8 cellular contexts compared by ENCODE assay signal in genomic region chr4:10032625-10033024, GRCh38. TPM values are rescaled to one million over a fixed set of nuclear protein-coding genes. Genes with fewer than 3 reads are reported as not detected.
A peak's percentile ranks its signal among the peaks of the same experiment; 100 is the strongest.
DNase-seq lines count a peak whose midpoint lies in the region; ATAC-seq and TF ChIP-seq lines count a peak whose summit lies in the region.
"Had no signal": no experiment of that assay in that cellular context is flagged by ENCODE, and none has a peak within 500 bp of the region (broad histone marks: within the 10 kb centered on the region; RNA-seq: fewer than 3 reads in every experiment).

No MANE protein-coding gene starts in this region.

- H3K4me1 ChIP-seq in thoracic aorta (ENCODE audit: control insufficient read depth in 1 of 2, low read depth in 2 of 2), result peaks cover 16 to 37% of the 10 kb centered on the region in 2 donors

- H3K4me3 ChIP-seq in thoracic aorta, result no peak overlapping the region

- DNase-seq in LHCN-M2 (ENCODE audit: low read depth) (peak; percentile 75), amniotic epithelial cell (ENCODE audit: low read depth) (peak; percentile 77), kidney glomerular epithelial cell (lab: John Stamatoyannopoulos, UW) (peak; percentile 42), thoracic aorta (ENCODE audit: low spot score) (no peak), middle frontal gyrus (ENCODE audit: extremely low spot score, low spot score) (no peak), NCI-H2081 (lab: John Stamatoyannopoulos, UW) (no peak), GM19240 (ENCODE audit: insufficient read length, low spot score) (no peak)
- DNase-seq: NCI-H526 treated with DMSO at 0.1 percent for 48 hours had no signal

- no peak for TF ChIP-seq CTCF in thoracic aorta (IDR thresholded peaks at IDR 0.05)

- no peak overlapping the region for H3K27ac ChIP-seq in thoracic aorta

- no peaks in the 10 kb centered on the region for H3K27me3 ChIP-seq in thoracic aorta (replicated peaks; ENCODE audit: insufficient read depth)

- peak; percentile 65 for ATAC-seq in thoracic aorta (ENCODE audit: insufficient number of reproducible peaks, low FRiP score, low read depth)

- no peaks in the 10 kb centered on the region for H3K9me3 ChIP-seq in thoracic aorta

- H3K36me3 ChIP-seq in thoracic aorta, result no peaks in the 10 kb centered on the region

RNA-seq across cellular contexts. Expression of gene SLC2A9, which starts 11.3 kb away (rescaled TPM):
- total RNA-seq in LHCN-M2 (2014; rRNA removed) (0.40 and 0.77 TPM in 2 replicates), thoracic aorta (10 to 100 TPM in 1 of 2 donors, 1 to 10 TPM in 1; 9.1 to 17.5 TPM)
- polyA plus RNA-seq in LHCN-M2 (2012), result 0.95 TPM

Comparison
In these comparisons a context has a peak if more than half of its experiments do, and no peak if none do; other contexts are left out.
1. DNase-seq: peak in LHCN-M2 (single experiment), amniotic epithelial cell (single experiment) and kidney glomerular epithelial cell (single experiment); none in thoracic aorta (single experiment), middle frontal gyrus (single experiment), NCI-H2081 (0 of 2) and GM19240 (single experiment).